Comparison of ENCODE assay signal across 27 cellular contexts in genomic region chrX:39988496-39988895, GRCh38.
"Had no signal": no experiment of that assay in that cellular context is flagged by ENCODE, and none has a peak within 500 bp of the region (broad histone marks: within the 10 kb centered on the region; RNA-seq: fewer than 3 reads in every experiment).

No MANE protein-coding gene starts in this region.

- DNase-seq: activated B cell treated with CpG ODN at 0.5 μM for 24 hours; activated CD4-positive, alpha-beta T cell treated with anti-CD3 and anti-CD28 coated beads for 48 hours; activated CD4-positive, alpha-beta T cell treated with anti-CD3 and anti-CD28 coated beads, Interleukin-2, amount 50 U/mL, for 1 hour; activated CD4-positive, alpha-beta T cell treated with anti-CD3 and anti-CD28 coated beads, Interleukin-2, amount 50 U/mL, for 48 hours; activated CD8-positive, alpha-beta memory T cell treated with anti-CD3 and anti-CD28 coated beads for 24 hours; activated CD8-positive, alpha-beta T cell treated with anti-CD3 and anti-CD28 coated beads for 36 hours; activated effector memory CD4-positive, alpha-beta T cell treated with Interleukin-2 at 50 U/mL for 16 hours; activated gamma-delta T cell treated with Interleukin-2 at 50 U/mL for 16 hours; activated naive CD4-positive, alpha-beta T cell treated with anti-CD3 and anti-CD28 coated beads, Interleukin-2, amount 50 U/mL, for 16 hours; activated naive CD4-positive, alpha-beta T cell treated with Interleukin-2 at 50 U/mL for 16 hours; activated T-cell treated with anti-CD3 and anti-CD28 coated beads, Interleukin-2, amount 50 U/mL, for 4 hours; amniotic stem cell; anterior cingulate cortex; brain microvascular endothelial cell; effector CD4-positive, alpha-beta T cell; effector memory CD8-positive, alpha-beta T cell; esophagus squamous epithelium; foreskin fibroblast; head of caudate nucleus; T-helper 1 cell; T-helper 17 cell; T1000; WERI-Rb-1 had no signal

- H3K27me3 ChIP-seq: brain microvascular endothelial cell, esophagus squamous epithelium had no signal

- H3K27ac ChIP-seq: brain microvascular endothelial cell, coronary artery, epithelial cell of prostate, esophagus squamous epithelium, WERI-Rb-1 had no signal

- ATAC-seq: activated CD4-positive, CD25-positive, alpha-beta regulatory T cell treated with anti-CD3 and anti-CD28 coated beads, Interleukin-2, amount 50 U/mL, for 24 hours; activated CD8-positive, alpha-beta T cell treated with anti-CD3 and anti-CD28 coated beads for 36 hours; activated T-cell treated with anti-CD3 and anti-CD28 coated beads, Interleukin-2, amount 50 U/mL, for 4 hours; activated T-helper 17 cell treated with anti-CD3 and anti-CD28 coated beads, Interleukin-2, amount 50 U/mL, for 72 hours; effector memory CD8-positive, alpha-beta T cell; T-helper 17 cell had no signal

- H3K4me3 ChIP-seq: coronary artery, esophagus squamous epithelium had no signal

- H3K36me3 ChIP-seq: brain microvascular endothelial cell, esophagus squamous epithelium, WERI-Rb-1 had no signal

- H3K9me3 ChIP-seq: esophagus squamous epithelium had no signal
